8 cellular contexts compared by ENCODE assay signal in genomic region chr1:114282751-114283403, GRCh38.
A peak's percentile ranks its signal among the peaks of the same experiment; 100 is the strongest.
DNase-seq lines count a peak whose midpoint lies in the region; ATAC-seq, FAIRE-seq and TF ChIP-seq lines count a peak whose summit lies in the region.

No MANE protein-coding gene starts in this region.

- ATAC-seq in GM18870 (IDR thresholded peaks at IDR 0.05; ENCODE audit: unreplicated experiment) = peak; percentile 72
- ATAC-seq in HG03175 (IDR thresholded peaks at IDR 0.05; ENCODE audit: unreplicated experiment) = peak; percentile 91

- H3K36me3 ChIP-seq in bronchial epithelial cell (ENCODE audit: control insufficient read depth, insufficient read depth, low read length) = no peaks in the 10 kb centered on the region

- FAIRE-seq in bronchial epithelial cell (lab: Jason Lieb, UNC) = no peak

- peak; percentile 88 for DNase-seq in AG08396 (ENCODE audit: low spot score)
- DNase-seq in NCI-H2227 (lab: John Stamatoyannopoulos, UW; ENCODE audit: unreplicated experiment) = peak; percentile 87
- DNase-seq in bronchial epithelial cell (ENCODE audit: low read depth) = peak; percentile 73
- DNase-seq in islet precursor cell = peak; percentile 91
- peak; percentile 83 for DNase-seq in stimulated activated CD4-positive, alpha-beta T cell treated with anti-CD3 and anti-CD28 coated beads, Interleukin-1b, Interleukin-23, amount 100 ng/mL, for 48 hours

- H3K4me3 ChIP-seq in WI38 (ENCODE audit: low read depth, low read length) = no peak overlapping the region
- no peak overlapping the region for H3K4me3 ChIP-seq in bronchial epithelial cell (ENCODE audit: low read depth, low read length)

- TF ChIP-seq CTCF in WI38 (IDR thresholded peaks at IDR 0.05; ENCODE audit: low read depth, low read length) = peak; percentile 95
- peak; percentile 91 for TF ChIP-seq CTCF in bronchial epithelial cell (IDR thresholded peaks at IDR 0.05; ENCODE audit: insufficient read depth, low read length, severe bottlenecking)

- peaks cover 2% of the 10 kb centered on the region for H3K27me3 ChIP-seq in bronchial epithelial cell (ENCODE audit: control insufficient read depth, insufficient read depth, low read length)
